ENCODE assay signal across 2 cellular contexts in genomic region chr15:65083262-65083701, GRCh38.
A peak's percentile ranks its signal among the peaks of the same experiment; 100 is the strongest.
TF ChIP-seq lines count a peak whose summit lies in the region.

No MANE protein-coding gene starts in this region.

TF ChIP-seq in IMR-90, 13 proteins besides CTCF, POLR2A, EP300 and RAD21:
- TF ChIP-seq MAFK (IDR thresholded peaks at IDR 0.05; ENCODE audit: low read depth, low read length) (no peak), SMC3 (IDR thresholded peaks at IDR 0.05; ENCODE audit: low read depth, low read length) (peak; percentile 93)

TF ChIP-seq in H1, 55 proteins besides CTCF, POLR2A, EP300 and RAD21:
- no peak for TF ChIP-seq RNF2 (IDR thresholded peaks at IDR 0.05; ENCODE audit: borderline replicate concordance, low read depth, low read length, missing control alignments, poor library complexity, severe bottlenecking)
- no peak for TF ChIP-seq GABPA (IDR thresholded peaks at IDR 0.05; ENCODE audit: borderline replicate concordance, insufficient read depth, low read length)
- TF ChIP-seq NRF1 (IDR thresholded peaks at IDR 0.05; ENCODE audit: low read depth, low read length): no peak
- no peak for TF ChIP-seq RBBP5 (IDR thresholded peaks at IDR 0.05; ENCODE audit: borderline replicate concordance, low read depth, low read length)
- TF ChIP-seq SIX5 (IDR thresholded peaks at IDR 0.05; ENCODE audit: low read depth, low read length): no peak
- TF ChIP-seq SRF (IDR thresholded peaks at IDR 0.05; ENCODE audit: low read depth, low read length): no peak
- no peak for TF ChIP-seq TAF1 (IDR thresholded peaks at IDR 0.05; ENCODE audit: low read depth, low read length)
- no peak for TF ChIP-seq BRCA1 (IDR thresholded peaks at IDR 0.05; ENCODE audit: low read depth, low read length)
- TF ChIP-seq BCL11A (IDR thresholded peaks at IDR 0.05; ENCODE audit: low read depth in 2 of 2, low read length in 2 of 2): no peak
- TF ChIP-seq POU5F1 (IDR thresholded peaks at IDR 0.05; ENCODE audit: low read depth, low read length): no peak
- TF ChIP-seq CEBPB (IDR thresholded peaks at IDR 0.05; ENCODE audit: low read depth, low read length): no peak
- no peak for TF ChIP-seq ATF3 (IDR thresholded peaks at IDR 0.05; ENCODE audit: insufficient read depth, low read depth, low read length)
- no peak for TF ChIP-seq BACH1 (IDR thresholded peaks at IDR 0.05; ENCODE audit: low read length)
- no peak for TF ChIP-seq NANOG (IDR thresholded peaks at IDR 0.05; ENCODE audit: insufficient read depth, low read depth, low read length, poor library complexity, severe bottlenecking)
- TF ChIP-seq E2F6 (IDR thresholded peaks at IDR 0.05): no peak
- TF ChIP-seq RFX5 (IDR thresholded peaks at IDR 0.05; ENCODE audit: borderline replicate concordance, low read depth, low read length): no peak
- no peak for TF ChIP-seq TCF12 (IDR thresholded peaks at IDR 0.05; ENCODE audit: low read depth, low read length)
- no peak for TF ChIP-seq PHF8 (conservative IDR thresholded peaks at IDR 0.05; ENCODE audit: low read depth, low read length)
- no peak for TF ChIP-seq CREB1 (IDR thresholded peaks at IDR 0.05)
- peak; percentile 33; the same call in 1 of the 2 replicates for TF ChIP-seq MAX (IDR thresholded peaks at IDR 0.05)
- TF ChIP-seq CTBP2 (IDR thresholded peaks at IDR 0.05; ENCODE audit: borderline replicate concordance, insufficient read depth, insufficient read length, low read length): peak; percentile 43
- peak in 1 of 2 experiments; percentile 25; a peak in 1 of 4 replicates for TF ChIP-seq SIN3A (conservative IDR thresholded peaks at IDR 0.05 in 1 of 2, IDR thresholded peaks at IDR 0.05 in 1 of 2; ENCODE audit: low read depth in 1 of 2, low read length in 2 of 2)
- TF ChIP-seq YY1 (IDR thresholded peaks at IDR 0.05; ENCODE audit: low read depth, low read length): no peak
- no peak for TF ChIP-seq TBP (IDR thresholded peaks at IDR 0.05; ENCODE audit: low read depth, low read length)
- no peak for TF ChIP-seq JUN (IDR thresholded peaks at IDR 0.05; ENCODE audit: low read depth, low read length)
- 0 out of 4 replicates have a peak, but pooled peaks of 1 of the 2 experiments have one; percentile 55 for TF ChIP-seq HDAC2 (IDR thresholded peaks at IDR 0.05; ENCODE audit: borderline replicate concordance in 1 of 2, low read depth in 2 of 2, low read length in 2 of 2)
- TF ChIP-seq SP1 (IDR thresholded peaks at IDR 0.05; ENCODE audit: low read depth, low read length): no peak
- TF ChIP-seq TEAD4 (IDR thresholded peaks at IDR 0.05; ENCODE audit: low read depth, low read length): no peak
- TF ChIP-seq KDM5A (IDR thresholded peaks at IDR 0.05; ENCODE audit: low read length): no peak
- TF ChIP-seq SIRT6 (IDR thresholded peaks at IDR 0.05; ENCODE audit: low read length): no peak
- TF ChIP-seq CHD2 (IDR thresholded peaks at IDR 0.05; ENCODE audit: low read length): no peak
- no peak for TF ChIP-seq FOSL1 (IDR thresholded peaks at IDR 0.05; ENCODE audit: insufficient read depth, low read depth, low read length)
- no peak for TF ChIP-seq RXRA (IDR thresholded peaks at IDR 0.05; ENCODE audit: insufficient read depth, low read depth, low read length)
- TF ChIP-seq CHD1 (IDR thresholded peaks at IDR 0.05; ENCODE audit: low read depth, low read length): no peak
- TF ChIP-seq ATF2 (IDR thresholded peaks at IDR 0.05; ENCODE audit: low read length): no peak
- no peak for TF ChIP-seq MAFK (IDR thresholded peaks at IDR 0.05; ENCODE audit: low read depth, low read length)
- no peak for TF ChIP-seq CBX8 (IDR thresholded peaks at IDR 0.05; ENCODE audit: borderline replicate concordance, low read depth, low read length)
- TF ChIP-seq EGR1 (IDR thresholded peaks at IDR 0.05; ENCODE audit: borderline replicate concordance, low read depth, low read length): no peak
- TF ChIP-seq SAP30 (IDR thresholded peaks at IDR 0.05; ENCODE audit: insufficient read depth, insufficient replicate concordance, low read length): peak; percentile 61
- TF ChIP-seq HDAC6 (IDR thresholded peaks at IDR 0.05; ENCODE audit: low read depth, low read length): no peak
- TF ChIP-seq KDM1A (IDR thresholded peaks at IDR 0.05; ENCODE audit: borderline replicate concordance, low read length): no peak
- no peak for TF ChIP-seq USF2 (IDR thresholded peaks at IDR 0.05; ENCODE audit: low read length)
- TF ChIP-seq ASH2L (IDR thresholded peaks at IDR 0.05; ENCODE audit: low read length): peak; percentile 35
- TF ChIP-seq SUZ12 (IDR thresholded peaks at IDR 0.05; ENCODE audit: low read length): no peak
- TF ChIP-seq POLR2AphosphoS5 (IDR thresholded peaks at IDR 0.05; ENCODE audit: low read depth, low read length): no peak
- TF ChIP-seq KDM4A (IDR thresholded peaks at IDR 0.05; ENCODE audit: low read depth, low read length, severe bottlenecking): no peak
TF ChIP-seq in H1: peak in this region for 6.
